In the genomic region with DNA sequence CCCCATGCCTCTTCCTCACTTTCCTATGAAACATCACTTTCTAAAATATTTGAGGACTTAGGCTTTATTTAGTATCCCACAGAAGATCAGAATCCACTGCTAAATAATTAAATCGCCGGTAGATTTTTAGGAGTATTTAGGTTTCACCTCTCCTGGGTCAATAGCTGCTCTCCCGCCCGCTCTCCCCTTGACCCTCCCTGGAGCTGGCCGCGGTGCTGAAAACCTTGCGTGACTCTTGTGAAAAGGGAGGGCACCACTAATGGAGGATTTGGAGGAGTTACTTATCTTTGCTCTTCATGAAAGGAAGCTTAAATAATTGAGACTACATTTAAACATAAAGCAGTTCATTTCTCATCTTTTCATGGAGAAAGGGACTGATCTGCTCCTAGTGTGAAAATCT, we compare ENCODE assay signal across 14 cellular contexts. TPM values are rescaled to one million over a fixed set of nuclear protein-coding genes. Genes with fewer than 3 reads are reported as not detected.
A peak's percentile ranks its signal among the peaks of the same experiment; 100 is the strongest.
DNase-seq lines count a peak whose midpoint lies in the region; ATAC-seq, FAIRE-seq and TF ChIP-seq lines count a peak whose summit lies in the region.
"Had no signal": no experiment of that assay in that cellular context is flagged by ENCODE, and none has a peak within 500 bp of the region (broad histone marks: within the 10 kb centered on the region; RNA-seq: fewer than 3 reads in every experiment).

No MANE protein-coding gene starts in this region.

- no peaks in the 10 kb centered on the region; the same call in 1 of the 2 replicates for H3K4me1 Mint-ChIP-seq in HFFc6 (ENCODE audit: low read depth)

- peaks cover 23% of the 10 kb centered on the region for H3K27me3 Mint-ChIP-seq in HFFc6 (ENCODE audit: insufficient read depth)

- no peak overlapping the region for H3K27ac Mint-ChIP-seq in HFFc6

- no peak overlapping the region for H3K4me3 ChIP-seq in fibroblast of pulmonary artery (replicated peaks; ENCODE audit: low read depth, low read length)
- H3K4me3 ChIP-seq: BLaER1 treated with 17β-estradiol and CSF1 and Interleukin-3, amounts not matched to agents 10 nM and 100 nM had no signal

- ATAC-seq in left ventricle myocardium superior (no peak), left cardiac atrium (no peak), GM21360 (IDR thresholded peaks at IDR 0.05; ENCODE audit: unreplicated experiment) (no peak)

- intact Hi-C loops in left ventricle myocardium superior (cut with micrococcal nuclease), result no loop called here
- intact Hi-C loops in left cardiac atrium (cut with DNase I), result no loop called here

- H3K36me3 Mint-ChIP-seq in HFFc6 (ENCODE audit: low read depth), result no peaks in the 10 kb centered on the region

- H3K4me3 Mint-ChIP-seq in HFFc6, result no peak overlapping the region
- H3K4me3 Mint-ChIP-seq: naive B cell had no signal

- DNase-seq in left ventricle myocardium superior (peak; percentile 69), left cardiac atrium (no peak), NOMO-1 treated with DMSO at 0.1 percent for 48 hours (lab: John Stamatoyannopoulos, UW; ENCODE audit: unreplicated experiment) (peak; percentile 48), fibroblast of pulmonary artery (ENCODE audit: low read depth) (peak; percentile 45), HFFc6 (no peak), frontal cortex (ENCODE audit: low spot score in 2 of 2) (no peak)
- DNase-seq in stimulated activated naive CD4-positive, alpha-beta T cell treated with Interleukin-2 at 50 U/mL for 16 hours (lab: John Stamatoyannopoulos, UW), result no peak
- DNase-seq: activated T-cell treated with anti-CD3 and anti-CD28 coated beads for 4 hours, hippocampal formation, naive B cell had no signal

- no peaks in the 10 kb centered on the region for H3K9me3 Mint-ChIP-seq in HFFc6

- FAIRE-seq in frontal cortex (lab: Jason Lieb, UNC), result no peak
- FAIRE-seq: GM12892 had no signal

- TF ChIP-seq CTCF in fibroblast of pulmonary artery (IDR thresholded peaks at IDR 0.05; ENCODE audit: low read length, missing control alignments) (no peak), HFFc6 (IDR thresholded peaks at IDR 0.05) (no peak)

RNA-seq across cellular contexts. Expression of a gene that starts 14.1 kb away (rescaled TPM):
- not detected for total RNA-seq in left ventricle myocardium superior
- not detected for total RNA-seq in left cardiac atrium
- not detected for total RNA-seq in HFFc6 (2021; fragmentation: NEBNext Ultra II Directional; extraction: Animal tissue kit (Norgen Biotek cat#: 25700))
- under 0.01 TPM for total RNA-seq in frontal cortex
- total RNA-seq: subcutaneous adipose tissue had no signal

Comparison
In these comparisons a context has a peak if more than half of its experiments do, and no peak if none do; other contexts are left out.
1. DNase-seq: peak in left ventricle myocardium superior (single experiment), NOMO-1 treated with DMSO at 0.1 percent for 48 hours (single experiment) and fibroblast of pulmonary artery (single experiment); none in left cardiac atrium (single experiment), stimulated activated naive CD4-positive, alpha-beta T cell treated with Interleukin-2 at 50 U/mL for 16 hours (single experiment), HFFc6 (single experiment) and frontal cortex (0 of 2).